ENCODE assay signal across 1 cellular context in genomic region chr7:13107291-13107690, GRCh38.
TF ChIP-seq lines count a peak whose summit lies in the region.

No MANE protein-coding gene starts in this region.

TF ChIP-seq in HepG2, 621 proteins besides CTCF, POLR2A, EP300 and RAD21 (continued from another document):
- TF ChIP-seq HIC2 (CRISPR knock-in tag; IDR thresholded peaks at IDR 0.05; ENCODE audit: low read depth): no peak
- no peak for TF ChIP-seq ZNF350 (CRISPR knock-in tag; IDR thresholded peaks at IDR 0.05; ENCODE audit: borderline replicate concordance, low read depth)
- TF ChIP-seq MEIS2 (CRISPR knock-in tag; IDR thresholded peaks at IDR 0.05): no peak
- TF ChIP-seq MXD1 (CRISPR knock-in tag; IDR thresholded peaks at IDR 0.05): no peak
- TF ChIP-seq TAF15 (IDR thresholded peaks at IDR 0.05; ENCODE audit: low read depth, low read length, poor library complexity, severe bottlenecking): no peak
- TF ChIP-seq ADNP (CRISPR knock-in tag; IDR thresholded peaks at IDR 0.05): no peak
